Comparison of ENCODE assay signal across 15 cellular contexts in the genomic region with DNA sequence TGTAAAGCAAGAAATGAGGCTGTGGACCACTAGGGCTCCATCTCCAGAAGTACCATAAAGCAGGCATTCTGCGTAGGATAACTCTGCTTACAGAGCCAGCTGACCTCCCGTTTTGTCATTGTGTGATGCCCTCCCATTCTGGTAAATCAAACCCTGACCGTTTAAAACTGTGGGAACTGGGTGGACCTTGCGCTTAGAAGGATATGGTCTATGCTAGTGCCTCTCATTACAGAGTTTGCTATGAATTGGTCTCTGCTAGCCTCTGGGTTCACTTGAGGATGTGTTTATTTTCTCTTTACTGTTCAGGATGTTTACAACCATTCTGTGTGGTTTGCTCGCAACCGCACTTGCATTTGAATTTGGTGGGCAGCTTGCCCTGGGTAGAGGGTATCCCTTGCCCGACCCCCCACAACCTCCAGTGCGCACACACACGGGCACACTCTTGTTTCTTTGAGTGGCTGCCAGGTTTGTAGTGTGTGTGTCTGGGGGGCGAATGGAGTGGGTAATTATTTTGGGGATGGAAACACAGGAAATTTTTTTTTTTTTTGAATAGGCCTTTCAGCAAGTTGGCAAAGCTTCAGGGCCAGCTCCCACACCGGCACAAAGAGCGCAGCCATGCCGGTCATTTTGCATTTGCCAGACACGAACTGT.
DNase-seq lines count a peak whose midpoint lies in the region; ATAC-seq and TF ChIP-seq lines count a peak whose summit lies in the region.
"Had no signal": no experiment of that assay in that cellular context is flagged by ENCODE, and none has a peak within 500 bp of the region (broad histone marks: within the 10 kb centered on the region; RNA-seq: fewer than 3 reads in every experiment).

No MANE protein-coding gene starts in this region.

- H2BK5ac ChIP-seq in mesendoderm (ENCODE audit: low read length) = no peak overlapping the region

- H3K23ac ChIP-seq in mesendoderm (ENCODE audit: low read length) = no peak overlapping the region

- no peak overlapping the region for H3K18ac ChIP-seq in mesendoderm (ENCODE audit: low read length)

- H4K5ac ChIP-seq in mesendoderm (ENCODE audit: low read length) = no peak overlapping the region

- no peak for ATAC-seq in GM18520 (IDR thresholded peaks at IDR 0.05; ENCODE audit: unreplicated experiment)
- ATAC-seq: activated CD8-positive, alpha-beta T cell treated with anti-CD3 and anti-CD28 coated beads, Interleukin-2, amount 10 ng/mL, durations not matched to agents 7 days and 5 days had no signal

- intact Hi-C loops in breast epithelium (cut with DNase I; ENCODE audit: low total_unique reads) = no loop called here

- H2AK5ac ChIP-seq in mesendoderm (ENCODE audit: low read length) = no peak overlapping the region

- no peak overlapping the region for H3K4me3 ChIP-seq in BLaER1 treated with 17β-estradiol and CSF1 and Interleukin-3, amounts not matched to agents 10 nM and 100 nM
- H3K4me3 ChIP-seq in mesendoderm (ENCODE audit: low read length) (no peak overlapping the region), breast epithelium (no peak overlapping the region)
- H3K4me3 ChIP-seq: smooth muscle cell had no signal

- H3K9ac ChIP-seq in BLaER1 treated with 17β-estradiol and CSF1 and Interleukin-3, amounts not matched to agents 10 nM and 100 nM = 0 out of 22 replicates have a peak overlapping the region, but pooled peaks of 3 of the 11 experiments have one; percentile 2 to 26 (median 6)
- no peak overlapping the region for H3K9ac ChIP-seq in mesendoderm (ENCODE audit: low read length)

- DNase-seq in NCI-H1092 treated with DMSO at 0.1 percent for 48 hours (lab: John Stamatoyannopoulos, UW) (peak; percentile 65), astrocyte of the hippocampus (ENCODE audit: low read depth, low spot score) (peak; percentile 77), mesendoderm (no peak), NCI-H2107 (lab: John Stamatoyannopoulos, UW) (no peak), breast epithelium (ENCODE audit: low spot score in 2 of 2) (no peak), GOT3 (lab: John Stamatoyannopoulos, UW) (no peak)
- DNase-seq: activated B cell treated with CpG ODN at 0.5 μM for 24 hours; activated CD8-positive, alpha-beta T cell treated with anti-CD3 and anti-CD28 coated beads, Interleukin-2, amount 10 ng/mL, durations not matched to agents 7 days and 5 days; amniotic stem cell; stimulated activated CD4-positive, alpha-beta T cell treated with anti-CD3 and anti-CD28 coated beads, Interleukin-4, amount 100 ng/mL, for 4 hours; stimulated activated CD8-positive, alpha-beta memory T cell treated with anti-CD3 and anti-CD28 coated beads, Interleukin-4, amount 100 ng/mL, for 48 hours; T-helper 1 cell had no signal

- no peak overlapping the region for H2BK15ac ChIP-seq in mesendoderm (replicated peaks; ENCODE audit: low read depth)

- H3K79me1 ChIP-seq in mesendoderm (ENCODE audit: low read length) = peaks cover 31% of the 10 kb centered on the region

- TF ChIP-seq POLR2A in breast epithelium (IDR thresholded peaks at IDR 0.05) = no peak

- no CpG with 5 or more reads among the region's 14 CpGs for WGBS in mesendoderm (ENCODE audit: extremely low coverage, insufficient coverage, low lambda C conversion rate)

- H3K4ac ChIP-seq in mesendoderm (ENCODE audit: low read depth, low read length) = no peak overlapping the region

- peaks cover 0 to 14% (median 0%) of the 10 kb centered on the region in 11 experiments; a peak in 5 of 22 replicates for H3K36me3 ChIP-seq in BLaER1 treated with 17β-estradiol and CSF1 and Interleukin-3, amounts not matched to agents 10 nM and 100 nM
- H3K36me3 ChIP-seq in mesendoderm (ENCODE audit: control insufficient read depth, insufficient read depth, low read length) = no peaks in the 10 kb centered on the region
- no peaks in the 10 kb centered on the region for H3K36me3 ChIP-seq in breast epithelium

- peak overlapping the region; percentile 8 for H3K56ac ChIP-seq in mesendoderm (ENCODE audit: low read length)

- no peaks in the 10 kb centered on the region for H3K27me3 ChIP-seq in BLaER1 treated with 17β-estradiol and CSF1 and Interleukin-3, amounts not matched to agents 10 nM and 100 nM
- no peaks in the 10 kb centered on the region for H3K27me3 ChIP-seq in mesendoderm (ENCODE audit: insufficient read depth, low read length, poor library complexity)
- no peaks in the 10 kb centered on the region for H3K27me3 ChIP-seq in breast epithelium

- H2BK120ac ChIP-seq in mesendoderm (ENCODE audit: low read depth, low read length) = no peak overlapping the region

- H4K8ac ChIP-seq in mesendoderm (ENCODE audit: low read depth, low read length) = no peak overlapping the region

- H3K4me2 ChIP-seq in BLaER1 treated with 17β-estradiol and CSF1 and Interleukin-3, amounts not matched to agents 10 nM and 100 nM = peak overlapping the region; percentile 38 to 86 (median 57); a peak in 21 of 22 replicates
- H3K4me2 ChIP-seq in mesendoderm (ENCODE audit: low read length) = no peak overlapping the region

- H3K79me2 ChIP-seq in mesendoderm (ENCODE audit: control insufficient read depth, insufficient read depth, low read length) = peaks cover 79% of the 10 kb centered on the region

- peaks cover 84 to 98% (median 96%) of the 10 kb centered on the region in 11 experiments for H4K20me1 ChIP-seq in BLaER1 treated with 17β-estradiol and CSF1 and Interleukin-3, amounts not matched to agents 10 nM and 100 nM

- H3K27ac ChIP-seq in BLaER1 treated with 17β-estradiol and CSF1 and Interleukin-3, amounts not matched to agents 10 nM and 100 nM = peak overlapping the region in 4 of 11 experiments; percentile 22 to 43 (median 31); a peak in 3 of 22 replicates
- no peak overlapping the region for H3K27ac ChIP-seq in mesendoderm (ENCODE audit: low read depth, low read length)
- H3K27ac ChIP-seq in breast epithelium = no peak overlapping the region

- TF ChIP-seq CTCF in breast epithelium (IDR thresholded peaks at IDR 0.05) = no peak

- H3K4me1 ChIP-seq in BLaER1 treated with 17β-estradiol and CSF1 and Interleukin-3, amounts not matched to agents 10 nM and 100 nM = peaks cover 83 to 100% (median 98%) of the 10 kb centered on the region in 10 experiments
- H3K4me1 ChIP-seq in mesendoderm (ENCODE audit: control insufficient read depth, low read depth, low read length) (peaks cover 23% of the 10 kb centered on the region), breast epithelium (no peaks in the 10 kb centered on the region)

- no peaks in the 10 kb centered on the region for H3K9me3 ChIP-seq in BLaER1 treated with 17β-estradiol and CSF1 and Interleukin-3, amounts not matched to agents 10 nM and 100 nM (replicated peaks in 1 of 11)
- no peaks in the 10 kb centered on the region for H3K9me3 ChIP-seq in breast epithelium

Comparison
In these comparisons a context has a peak if more than half of its experiments do, and no peak if none do; other contexts are left out.
1. DNase-seq: peak in NCI-H1092 treated with DMSO at 0.1 percent for 48 hours (single experiment) and astrocyte of the hippocampus (single experiment); none in mesendoderm (single experiment), NCI-H2107 (single experiment), breast epithelium (0 of 2) and GOT3 (single experiment).